1 cellular context compared by ENCODE assay signal in the genomic region with DNA sequence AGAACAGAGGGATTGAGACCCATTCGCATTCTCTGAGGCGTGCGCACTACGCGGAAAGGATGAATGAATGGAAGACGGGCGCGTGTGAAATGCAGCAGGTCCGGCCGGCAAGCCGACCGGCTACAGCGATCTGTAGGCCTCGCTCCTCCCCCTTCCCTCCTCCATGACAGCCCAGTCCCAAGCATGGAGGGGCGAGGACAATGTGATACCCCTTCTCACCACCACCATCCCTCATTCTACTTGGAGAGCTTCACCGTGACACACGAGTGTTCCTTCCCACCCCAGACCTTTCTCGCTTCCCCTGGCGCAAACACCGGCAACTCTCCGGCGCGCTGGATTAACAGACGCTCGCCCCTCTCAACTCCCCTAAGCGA.
TF ChIP-seq lines count a peak whose summit lies in the region.

No MANE protein-coding gene starts in this region.

TF ChIP-seq in HepG2, 621 proteins besides CTCF, POLR2A, EP300 and RAD21 (continued from another document and continues in another):
- TF ChIP-seq, protein P1, sequence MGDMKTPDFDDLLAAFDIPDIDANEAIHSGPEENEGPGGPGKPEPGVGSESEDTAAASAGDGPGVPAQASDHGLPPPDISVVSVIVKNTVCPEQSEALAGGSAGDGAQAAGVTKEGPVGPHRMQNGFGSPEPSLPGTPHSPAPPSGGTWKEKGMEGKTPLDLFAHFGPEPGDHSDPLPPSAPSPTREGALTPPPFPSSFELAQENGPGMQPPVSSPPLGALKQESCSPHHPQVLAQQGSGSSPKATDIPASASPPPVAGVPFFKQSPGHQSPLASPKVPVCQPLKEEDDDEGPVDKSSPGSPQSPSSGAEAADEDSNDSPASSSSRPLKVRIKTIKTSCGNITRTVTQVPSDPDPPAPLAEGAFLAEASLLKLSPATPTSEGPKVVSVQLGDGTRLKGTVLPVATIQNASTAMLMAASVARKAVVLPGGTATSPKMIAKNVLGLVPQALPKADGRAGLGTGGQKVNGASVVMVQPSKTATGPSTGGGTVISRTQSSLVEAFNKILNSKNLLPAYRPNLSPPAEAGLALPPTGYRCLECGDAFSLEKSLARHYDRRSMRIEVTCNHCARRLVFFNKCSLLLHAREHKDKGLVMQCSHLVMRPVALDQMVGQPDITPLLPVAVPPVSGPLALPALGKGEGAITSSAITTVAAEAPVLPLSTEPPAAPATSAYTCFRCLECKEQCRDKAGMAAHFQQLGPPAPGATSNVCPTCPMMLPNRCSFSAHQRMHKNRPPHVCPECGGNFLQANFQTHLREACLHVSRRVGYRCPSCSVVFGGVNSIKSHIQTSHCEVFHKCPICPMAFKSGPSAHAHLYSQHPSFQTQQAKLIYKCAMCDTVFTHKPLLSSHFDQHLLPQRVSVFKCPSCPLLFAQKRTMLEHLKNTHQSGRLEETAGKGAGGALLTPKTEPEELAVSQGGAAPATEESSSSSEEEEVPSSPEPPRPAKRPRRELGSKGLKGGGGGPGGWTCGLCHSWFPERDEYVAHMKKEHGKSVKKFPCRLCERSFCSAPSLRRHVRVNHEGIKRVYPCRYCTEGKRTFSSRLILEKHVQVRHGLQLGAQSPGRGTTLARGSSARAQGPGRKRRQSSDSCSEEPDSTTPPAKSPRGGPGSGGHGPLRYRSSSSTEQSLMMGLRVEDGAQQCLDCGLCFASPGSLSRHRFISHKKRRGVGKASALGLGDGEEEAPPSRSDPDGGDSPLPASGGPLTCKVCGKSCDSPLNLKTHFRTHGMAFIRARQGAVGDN (CRISPR knock-in tag; IDR thresholded peaks at IDR 0.05) = no peak; the same call in none of the 2 replicates
- TF ChIP-seq ZNF883 (CRISPR knock-in tag; IDR thresholded peaks at IDR 0.05; ENCODE audit: not compliant biosample characterization) (no peak), ZNF670 (CRISPR knock-in tag; IDR thresholded peaks at IDR 0.05; ENCODE audit: borderline replicate concordance) (no peak), JUND (CRISPR knock-in tag; IDR thresholded peaks at IDR 0.05) (no peak), ZFP90 (CRISPR knock-in tag; IDR thresholded peaks at IDR 0.05; ENCODE audit: borderline replicate concordance) (no peak), TOPORS (CRISPR knock-in tag; IDR thresholded peaks at IDR 0.05) (no peak), LCORL (IDR thresholded peaks at IDR 0.05) (no peak), LCORL (CRISPR knock-in tag; IDR thresholded peaks at IDR 0.05) (no peak), ZNF205 (CRISPR knock-in tag; IDR thresholded peaks at IDR 0.05) (no peak), ZFX (CRISPR knock-in tag; IDR thresholded peaks at IDR 0.05; ENCODE audit: low read depth) (peak; percentile 81), SRY (CRISPR knock-in tag; IDR thresholded peaks at IDR 0.05) (no peak), TBX3 (IDR thresholded peaks at IDR 0.05; ENCODE audit: borderline replicate concordance) (no peak), CCDC6 (CRISPR knock-in tag; IDR thresholded peaks at IDR 0.05) (no peak; the same call in 1 of the 2 replicates), TCF7L2 (IDR thresholded peaks at IDR 0.05; ENCODE audit: low read depth, low read length) (no peak), ZNF484 (CRISPR knock-in tag; IDR thresholded peaks at IDR 0.05; ENCODE audit: borderline replicate concordance, low read depth) (no peak), ATF1 (CRISPR knock-in tag; IDR thresholded peaks at IDR 0.05) (no peak), SKI (IDR thresholded peaks at IDR 0.05; ENCODE audit: partially characterized antibody) (no peak), SRF (IDR thresholded peaks at IDR 0.05; ENCODE audit: low read depth, low read length) (no peak), MTF2 (CRISPR knock-in tag; IDR thresholded peaks at IDR 0.05; ENCODE audit: borderline replicate concordance) (no peak), TBL1XR1 (IDR thresholded peaks at IDR 0.05; ENCODE audit: borderline replicate concordance, low read length, partially characterized antibody) (no peak), SP4 (CRISPR knock-in tag; IDR thresholded peaks at IDR 0.05) (peak; percentile 58; the same call in 1 of the 2 replicates), ZNF766 (CRISPR knock-in tag; IDR thresholded peaks at IDR 0.05; ENCODE audit: borderline replicate concordance) (no peak), SMYD3 (CRISPR knock-in tag; IDR thresholded peaks at IDR 0.05) (no peak), RCOR2 (CRISPR knock-in tag; IDR thresholded peaks at IDR 0.05) (no peak), CHD4 (IDR thresholded peaks at IDR 0.05; ENCODE audit: borderline replicate concordance, low read length) (no peak), ZNF101 (CRISPR knock-in tag; IDR thresholded peaks at IDR 0.05; ENCODE audit: borderline replicate concordance, low read depth) (no peak)
- TF ChIP-seq, protein P2, sequence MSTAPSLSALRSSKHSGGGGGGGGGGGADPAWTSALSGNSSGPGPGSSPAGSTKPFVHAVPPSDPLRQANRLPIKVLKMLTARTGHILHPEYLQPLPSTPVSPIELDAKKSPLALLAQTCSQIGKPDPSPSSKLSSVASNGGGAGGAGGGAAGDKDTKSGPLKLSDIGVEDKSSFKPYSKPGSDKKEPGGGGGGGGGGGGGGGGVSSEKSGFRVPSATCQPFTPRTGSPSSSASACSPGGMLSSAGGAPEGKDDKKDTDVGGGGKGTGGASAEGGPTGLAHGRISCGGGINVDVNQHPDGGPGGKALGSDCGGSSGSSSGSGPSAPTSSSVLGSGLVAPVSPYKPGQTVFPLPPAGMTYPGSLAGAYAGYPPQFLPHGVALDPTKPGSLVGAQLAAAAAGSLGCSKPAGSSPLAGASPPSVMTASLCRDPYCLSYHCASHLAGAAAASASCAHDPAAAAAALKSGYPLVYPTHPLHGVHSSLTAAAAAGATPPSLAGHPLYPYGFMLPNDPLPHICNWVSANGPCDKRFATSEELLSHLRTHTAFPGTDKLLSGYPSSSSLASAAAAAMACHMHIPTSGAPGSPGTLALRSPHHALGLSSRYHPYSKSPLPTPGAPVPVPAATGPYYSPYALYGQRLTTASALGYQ (CRISPR knock-in tag; IDR thresholded peaks at IDR 0.05) = no peak
- TF ChIP-seq, protein P3, sequence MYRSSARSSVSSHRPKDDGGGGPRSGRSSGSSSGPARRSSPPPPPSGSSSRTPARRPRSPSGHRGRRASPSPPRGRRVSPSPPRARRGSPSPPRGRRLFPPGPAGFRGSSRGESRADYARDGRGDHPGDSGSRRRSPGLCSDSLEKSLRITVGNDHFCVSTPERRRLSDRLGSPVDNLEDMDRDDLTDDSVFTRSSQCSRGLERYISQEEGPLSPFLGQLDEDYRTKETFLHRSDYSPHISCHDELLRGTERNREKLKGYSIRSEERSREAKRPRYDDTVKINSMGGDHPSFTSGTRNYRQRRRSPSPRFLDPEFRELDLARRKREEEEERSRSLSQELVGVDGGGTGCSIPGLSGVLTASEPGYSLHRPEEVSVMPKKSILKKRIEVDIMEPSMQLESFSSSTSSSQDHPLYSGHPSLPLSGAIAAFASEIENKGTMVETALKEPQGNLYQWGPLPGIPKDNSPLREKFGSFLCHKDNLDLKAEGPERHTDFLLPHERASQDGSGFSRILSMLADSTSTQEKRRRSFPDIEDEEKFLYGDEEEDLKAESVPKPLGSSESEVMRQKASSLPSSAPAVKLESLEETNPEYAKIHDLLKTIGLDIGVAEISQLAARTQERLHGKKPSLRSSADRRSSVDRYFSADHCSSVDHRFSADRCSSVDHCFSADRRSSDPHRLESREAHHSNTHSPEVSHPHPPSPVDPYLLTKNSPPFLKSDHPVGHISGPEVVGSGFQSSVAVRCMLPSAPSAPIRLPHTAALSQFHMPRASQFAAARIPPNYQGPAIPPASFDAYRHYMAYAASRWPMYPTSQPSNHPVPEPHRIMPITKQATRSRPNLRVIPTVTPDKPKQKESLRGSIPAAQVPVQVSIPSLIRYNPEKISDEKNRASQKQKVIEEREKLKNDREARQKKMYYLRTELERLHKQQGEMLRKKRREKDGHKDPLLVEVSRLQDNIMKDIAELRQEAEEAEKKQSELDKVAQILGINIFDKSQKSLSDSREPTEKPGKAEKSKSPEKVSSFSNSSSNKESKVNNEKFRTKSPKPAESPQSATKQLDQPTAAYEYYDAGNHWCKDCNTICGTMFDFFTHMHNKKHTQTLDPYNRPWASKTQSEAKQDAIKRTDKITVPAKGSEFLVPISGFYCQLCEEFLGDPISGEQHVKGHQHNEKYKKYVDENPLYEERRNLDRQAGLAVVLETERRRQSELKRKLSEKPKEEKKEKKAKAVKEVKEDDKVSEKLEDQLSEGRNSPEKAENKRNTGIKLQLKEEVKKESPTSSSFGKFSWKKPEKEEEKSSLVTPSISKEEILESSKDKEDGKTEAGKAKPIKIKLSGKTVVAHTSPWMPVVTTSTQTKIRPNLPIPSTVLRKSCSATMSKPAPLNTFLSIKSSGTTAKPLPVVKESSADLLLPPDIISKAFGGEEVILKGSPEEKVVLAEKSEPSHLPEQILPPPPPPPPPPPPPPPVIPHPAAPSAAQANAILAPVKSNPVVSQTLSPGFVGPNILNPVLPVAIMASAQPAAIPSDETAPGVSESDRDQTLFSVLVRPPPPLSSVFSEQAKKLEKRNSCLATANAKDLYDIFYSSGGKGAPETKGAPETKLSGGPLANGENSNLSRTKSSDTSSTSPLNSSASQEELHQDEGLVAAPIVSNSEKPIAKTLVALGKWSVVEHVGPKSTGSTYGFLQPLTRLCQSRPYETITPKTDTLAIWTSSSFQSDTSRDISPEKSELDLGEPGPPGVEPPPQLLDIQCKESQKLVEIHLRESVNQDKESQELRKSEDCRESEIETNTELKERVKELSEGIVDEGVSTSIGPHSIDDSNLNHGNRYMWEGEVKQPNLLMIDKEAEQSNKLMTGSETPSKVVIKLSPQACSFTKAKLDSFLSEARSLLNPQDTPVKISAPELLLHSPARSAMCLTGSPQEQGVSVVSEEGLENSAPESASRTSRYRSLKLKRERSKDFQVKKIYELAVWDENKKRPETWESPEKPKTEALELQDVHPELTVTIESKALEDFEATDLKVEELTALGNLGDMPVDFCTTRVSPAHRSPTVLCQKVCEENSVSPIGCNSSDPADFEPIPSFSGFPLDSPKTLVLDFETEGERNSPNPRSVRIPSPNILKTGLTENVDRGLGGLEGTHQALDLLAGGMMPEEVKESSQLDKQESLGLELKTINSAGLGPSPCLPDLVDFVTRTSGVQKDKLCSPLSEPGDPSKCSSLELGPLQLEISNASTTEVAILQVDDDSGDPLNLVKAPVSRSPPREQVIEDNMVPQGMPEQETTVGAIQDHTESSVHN (CRISPR knock-in tag; IDR thresholded peaks at IDR 0.05) = no peak
- TF ChIP-seq, protein P4, sequence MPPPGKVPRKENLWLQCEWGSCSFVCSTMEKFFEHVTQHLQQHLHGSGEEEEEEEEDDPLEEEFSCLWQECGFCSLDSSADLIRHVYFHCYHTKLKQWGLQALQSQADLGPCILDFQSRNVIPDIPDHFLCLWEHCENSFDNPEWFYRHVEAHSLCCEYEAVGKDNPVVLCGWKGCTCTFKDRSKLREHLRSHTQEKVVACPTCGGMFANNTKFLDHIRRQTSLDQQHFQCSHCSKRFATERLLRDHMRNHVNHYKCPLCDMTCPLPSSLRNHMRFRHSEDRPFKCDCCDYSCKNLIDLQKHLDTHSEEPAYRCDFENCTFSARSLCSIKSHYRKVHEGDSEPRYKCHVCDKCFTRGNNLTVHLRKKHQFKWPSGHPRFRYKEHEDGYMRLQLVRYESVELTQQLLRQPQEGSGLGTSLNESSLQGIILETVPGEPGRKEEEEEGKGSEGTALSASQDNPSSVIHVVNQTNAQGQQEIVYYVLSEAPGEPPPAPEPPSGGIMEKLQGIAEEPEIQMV (CRISPR knock-in tag; IDR thresholded peaks at IDR 0.05; ENCODE audit: low read depth) = no peak
- TF ChIP-seq, protein P5, sequence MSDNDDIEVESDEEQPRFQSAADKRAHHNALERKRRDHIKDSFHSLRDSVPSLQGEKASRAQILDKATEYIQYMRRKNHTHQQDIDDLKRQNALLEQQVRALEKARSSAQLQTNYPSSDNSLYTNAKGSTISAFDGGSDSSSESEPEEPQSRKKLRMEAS (IDR thresholded peaks at IDR 0.05) = peak; percentile 81
- TF ChIP-seq, protein P6, sequence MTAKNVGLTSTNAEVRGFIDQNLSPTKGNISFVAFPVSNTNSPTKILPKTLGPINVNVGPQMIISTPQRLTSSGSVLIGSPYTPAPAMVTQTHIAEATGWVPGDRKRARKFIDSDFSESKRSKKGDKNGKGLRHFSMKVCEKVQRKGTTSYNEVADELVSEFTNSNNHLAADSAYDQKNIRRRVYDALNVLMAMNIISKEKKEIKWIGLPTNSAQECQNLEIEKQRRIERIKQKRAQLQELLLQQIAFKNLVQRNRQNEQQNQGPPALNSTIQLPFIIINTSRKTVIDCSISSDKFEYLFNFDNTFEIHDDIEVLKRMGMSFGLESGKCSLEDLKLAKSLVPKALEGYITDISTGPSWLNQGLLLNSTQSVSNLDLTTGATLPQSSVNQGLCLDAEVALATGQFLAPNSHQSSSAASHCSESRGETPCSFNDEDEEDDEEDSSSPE (CRISPR knock-in tag; IDR thresholded peaks at IDR 0.05) = peak; percentile 25
- TF ChIP-seq, protein P7, sequence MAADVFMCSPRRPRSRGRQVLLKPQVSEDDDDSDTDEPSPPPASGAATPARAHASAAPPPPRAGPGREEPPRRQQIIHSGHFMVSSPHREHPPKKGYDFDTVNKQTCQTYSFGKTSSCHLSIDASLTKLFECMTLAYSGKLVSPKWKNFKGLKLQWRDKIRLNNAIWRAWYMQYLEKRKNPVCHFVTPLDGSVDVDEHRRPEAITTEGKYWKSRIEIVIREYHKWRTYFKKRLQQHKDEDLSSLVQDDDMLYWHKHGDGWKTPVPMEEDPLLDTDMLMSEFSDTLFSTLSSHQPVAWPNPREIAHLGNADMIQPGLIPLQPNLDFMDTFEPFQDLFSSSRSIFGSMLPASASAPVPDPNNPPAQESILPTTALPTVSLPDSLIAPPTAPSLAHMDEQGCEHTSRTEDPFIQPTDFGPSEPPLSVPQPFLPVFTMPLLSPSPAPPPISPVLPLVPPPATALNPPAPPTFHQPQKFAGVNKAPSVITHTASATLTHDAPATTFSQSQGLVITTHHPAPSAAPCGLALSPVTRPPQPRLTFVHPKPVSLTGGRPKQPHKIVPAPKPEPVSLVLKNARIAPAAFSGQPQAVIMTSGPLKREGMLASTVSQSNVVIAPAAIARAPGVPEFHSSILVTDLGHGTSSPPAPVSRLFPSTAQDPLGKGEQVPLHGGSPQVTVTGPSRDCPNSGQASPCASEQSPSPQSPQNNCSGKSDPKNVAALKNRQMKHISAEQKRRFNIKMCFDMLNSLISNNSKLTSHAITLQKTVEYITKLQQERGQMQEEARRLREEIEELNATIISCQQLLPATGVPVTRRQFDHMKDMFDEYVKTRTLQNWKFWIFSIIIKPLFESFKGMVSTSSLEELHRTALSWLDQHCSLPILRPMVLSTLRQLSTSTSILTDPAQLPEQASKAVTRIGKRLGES (CRISPR knock-in tag; IDR thresholded peaks at IDR 0.05; ENCODE audit: borderline replicate concordance) = no peak
- TF ChIP-seq, protein P8, sequence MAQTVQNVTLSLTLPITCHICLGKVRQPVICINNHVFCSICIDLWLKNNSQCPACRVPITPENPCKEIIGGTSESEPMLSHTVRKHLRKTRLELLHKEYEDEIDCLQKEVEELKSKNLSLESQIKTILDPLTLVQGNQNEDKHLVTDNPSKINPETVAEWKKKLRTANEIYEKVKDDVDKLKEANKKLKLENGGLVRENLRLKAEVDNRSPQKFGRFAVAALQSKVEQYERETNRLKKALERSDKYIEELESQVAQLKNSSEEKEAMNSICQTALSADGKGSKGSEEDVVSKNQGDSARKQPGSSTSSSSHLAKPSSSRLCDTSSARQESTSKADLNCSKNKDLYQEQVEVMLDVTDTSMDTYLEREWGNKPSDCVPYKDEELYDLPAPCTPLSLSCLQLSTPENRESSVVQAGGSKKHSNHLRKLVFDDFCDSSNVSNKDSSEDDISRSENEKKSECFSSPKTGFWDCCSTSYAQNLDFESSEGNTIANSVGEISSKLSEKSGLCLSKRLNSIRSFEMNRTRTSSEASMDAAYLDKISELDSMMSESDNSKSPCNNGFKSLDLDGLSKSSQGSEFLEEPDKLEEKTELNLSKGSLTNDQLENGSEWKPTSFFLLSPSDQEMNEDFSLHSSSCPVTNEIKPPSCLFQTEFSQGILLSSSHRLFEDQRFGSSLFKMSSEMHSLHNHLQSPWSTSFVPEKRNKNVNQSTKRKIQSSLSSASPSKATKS (CRISPR knock-in tag; IDR thresholded peaks at IDR 0.05) = no peak
